24 cellular contexts compared by ENCODE assay signal in genomic region chr11:120524536-120525085, GRCh38. TPM values are rescaled to one million over a fixed set of nuclear protein-coding genes. Genes with fewer than 3 reads are reported as not detected.
"Had no signal": no experiment of that assay in that cellular context is flagged by ENCODE, and none has a peak within 500 bp of the region (broad histone marks: within the 10 kb centered on the region; RNA-seq: fewer than 3 reads in every experiment).

No MANE protein-coding gene starts in this region.

- H3K27me3 ChIP-seq: adrenal gland, SJSA1 had no signal

- H3K36me3 ChIP-seq: adrenal gland, SJSA1 had no signal

- H3K36me3 Mint-ChIP-seq: activated naive CD8-positive, alpha-beta T cell treated with anti-CD3 and anti-CD28 coated beads, Interleukin-2, amount 10 ng/mL, durations not matched to agents 7 days and 5 days had no signal

- H3K4me3 ChIP-seq: adrenal gland, SJSA1 had no signal

- H3K27ac Mint-ChIP-seq: activated CD8-positive, alpha-beta T cell treated with anti-CD3 and anti-CD28 coated beads for 36 hours; activated naive CD8-positive, alpha-beta T cell treated with anti-CD3 and anti-CD28 coated beads, Interleukin-2, amount 10 ng/mL, durations not matched to agents 7 days and 5 days; activated T-cell treated with anti-CD3 and anti-CD28 coated beads, Interleukin-2, amount 50 U/mL, for 72 hours; T-helper 1 cell treated with Interleukin-12 subunit alpha and Interleukin-12 subunit beta and Interleukin-4 antibody, amounts not matched to agents 30 μg/mL and 1 μg/mL, for 36 hours had no signal

- H3K4me1 Mint-ChIP-seq: activated naive CD8-positive, alpha-beta T cell treated with anti-CD3 and anti-CD28 coated beads, Interleukin-2, amount 10 ng/mL, durations not matched to agents 7 days and 5 days had no signal

- H3K9me3 ChIP-seq: adrenal gland, SJSA1 had no signal

- H3K4me3 Mint-ChIP-seq: activated CD8-positive, alpha-beta T cell treated with anti-CD3 and anti-CD28 coated beads for 36 hours; activated naive CD8-positive, alpha-beta T cell treated with anti-CD3 and anti-CD28 coated beads, Interleukin-2, amount 10 ng/mL, durations not matched to agents 7 days and 5 days; activated T-cell treated with anti-CD3 and anti-CD28 coated beads, Interleukin-2, amount 50 U/mL, for 72 hours; T-helper 1 cell treated with Interleukin-12 subunit alpha and Interleukin-12 subunit beta and Interleukin-4 antibody, amounts not matched to agents 30 μg/mL and 1 μg/mL, for 36 hours had no signal

- H3K9me3 Mint-ChIP-seq: activated CD8-positive, alpha-beta T cell treated with anti-CD3 and anti-CD28 coated beads for 36 hours; activated naive CD8-positive, alpha-beta T cell treated with anti-CD3 and anti-CD28 coated beads, Interleukin-2, amount 10 ng/mL, durations not matched to agents 7 days and 5 days; activated T-cell treated with anti-CD3 and anti-CD28 coated beads, Interleukin-2, amount 50 U/mL, for 72 hours; T-helper 1 cell treated with Interleukin-12 subunit alpha and Interleukin-12 subunit beta and Interleukin-4 antibody, amounts not matched to agents 30 μg/mL and 1 μg/mL, for 36 hours had no signal

- DNase-seq: activated CD4-positive, alpha-beta T cell treated with anti-CD3 and anti-CD28 coated beads for 4 hours; activated CD8-positive, alpha-beta memory T cell treated with anti-CD3 and anti-CD28 coated beads, Interleukin-2, amount 50 U/mL, for 4 hours; activated CD8-positive, alpha-beta T cell treated with anti-CD3 and anti-CD28 coated beads for 36 hours; activated naive CD4-positive, alpha-beta T cell treated with anti-CD3 and anti-CD28 coated beads, Interleukin-2, amount 50 U/mL, for 16 hours; activated naive CD8-positive, alpha-beta T cell treated with anti-CD3 and anti-CD28 coated beads, Interleukin-2, amount 10 ng/mL, durations not matched to agents 7 days and 5 days; activated T-cell treated with anti-CD3 and anti-CD28 coated beads, Interleukin-2, amount 50 U/mL, for 72 hours; adrenal gland; anterior cingulate cortex; central memory CD4-positive, alpha-beta T cell; NCI-H1092 treated with DMSO at 0.1 percent for 48 hours; NCI-H1417 treated with DMSO at 0.1 percent for 48 hours; NCI-H1694; NCI-H2029; NCI-H2107; NCI-H2171 treated with DMSO at 0.1 percent for 48 hours; NCI-H226; NCI-H510A; NK-92 treated with Interleukin-12 subunit alpha and Interleukin-12 subunit beta, amount 100 ng/mL, for 24 hours; OCI-M1; RPMI8226; SHP77 had no signal

- H3K27ac ChIP-seq: adrenal gland, SJSA1 had no signal

- ATAC-seq: activated CD4-positive, CD25-positive, alpha-beta regulatory T cell treated with anti-CD3 and anti-CD28 coated beads, Interleukin-2, amount 50 U/mL, for 24 hours; activated CD8-positive, alpha-beta T cell treated with anti-CD3 and anti-CD28 coated beads for 36 hours; activated T-cell treated with anti-CD3 and anti-CD28 coated beads, Interleukin-2, amount 50 U/mL, for 72 hours had no signal

- H3K4me1 ChIP-seq: adrenal gland, SJSA1 had no signal

RNA-seq across cellular contexts. Expression of gene GRIK4, which starts 13.1 kb away (rescaled TPM):
- total RNA-seq: activated CD8-positive, alpha-beta T cell treated with anti-CD3 and anti-CD28 coated beads for 36 hours; activated naive CD8-positive, alpha-beta T cell treated with anti-CD3 and anti-CD28 coated beads, Interleukin-2, amount 10 ng/mL, durations not matched to agents 7 days and 5 days; SJSA1 had no signal
